9 cellular contexts compared by ENCODE assay signal in the genomic region with DNA sequence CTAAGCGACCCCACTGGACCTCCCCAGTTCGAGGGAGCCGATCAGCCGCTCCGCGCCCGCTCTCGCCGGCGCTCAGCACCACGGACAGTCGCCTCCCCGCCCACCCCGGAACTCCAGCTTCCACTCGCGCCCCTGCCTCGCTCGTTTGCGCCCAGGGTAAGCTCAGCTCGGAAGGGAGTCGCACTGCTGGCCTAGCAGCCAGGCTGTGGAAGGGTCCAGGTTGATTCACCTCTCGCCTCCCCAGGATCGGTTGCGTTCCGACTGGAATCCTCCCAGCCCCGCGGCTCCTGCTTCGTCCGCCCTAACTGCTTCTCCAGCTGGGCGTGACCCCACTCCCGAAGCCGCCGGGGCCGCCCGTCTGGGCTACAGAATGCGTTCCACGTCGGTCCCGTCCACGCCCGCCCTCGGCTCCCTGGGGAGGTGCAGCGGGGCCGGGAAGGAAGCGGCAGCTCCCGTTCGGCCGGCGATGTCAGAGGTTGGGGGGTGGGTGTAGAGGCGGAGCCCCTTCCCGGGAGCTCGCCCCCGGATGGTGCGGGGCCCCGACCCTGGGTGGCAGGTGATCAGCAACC. TPM values are rescaled to one million over a fixed set of nuclear protein-coding genes. Genes with fewer than 3 reads are reported as not detected.
DNase-seq lines count a peak whose midpoint lies in the region; ATAC-seq and TF ChIP-seq lines count a peak whose summit lies in the region.
"Had no signal": no experiment of that assay in that cellular context is flagged by ENCODE, and none has a peak within 500 bp of the region (broad histone marks: within the 10 kb centered on the region; RNA-seq: fewer than 3 reads in every experiment).

No MANE protein-coding gene starts in this region.

- H3K4me1 Mint-ChIP-seq in osteocyte (ENCODE audit: unreplicated experiment), result peaks cover 11% of the 10 kb centered on the region

- DNase-seq in NCI-H2227 (lab: John Stamatoyannopoulos, UW; ENCODE audit: unreplicated experiment) (peak; percentile 64), NCI-H2227 treated with DMSO at 0.1 percent for 48 hours (lab: John Stamatoyannopoulos, UW) (no peak), NCI-H1105 treated with DMSO at 0.1 percent for 48 hours (lab: John Stamatoyannopoulos, UW) (peak; percentile 75), Right ventricle myocardium inferior (ENCODE audit: missing footprints) (peak; percentile 75), osteocyte (ENCODE audit: extremely low spot score, unreplicated experiment) (no peak), medulla oblongata (ENCODE audit: extremely low spot score) (no peak)
- peak; percentile 14 for DNase-seq in activated naive CD4-positive, alpha-beta T cell treated with Interleukin-2 at 50 U/mL for 16 hours

- no peaks in the 10 kb centered on the region for H3K9me3 Mint-ChIP-seq in osteocyte (ENCODE audit: unreplicated experiment)

- no peak for TF ChIP-seq CTCF in osteocyte (IDR thresholded peaks at IDR 0.05)

- H3K36me3 Mint-ChIP-seq in osteocyte (ENCODE audit: unreplicated experiment), result no peaks in the 10 kb centered on the region

- H3K27me3 Mint-ChIP-seq in osteocyte (ENCODE audit: unreplicated experiment), result peaks cover 36% of the 10 kb centered on the region

- no peak overlapping the region for H3K27ac Mint-ChIP-seq in osteocyte (ENCODE audit: unreplicated experiment)
- H3K27ac Mint-ChIP-seq: CD4-positive, alpha-beta T cell had no signal

- H3K4me3 Mint-ChIP-seq in osteocyte (ENCODE audit: unreplicated experiment), result peak overlapping the region; percentile 73

- intact Hi-C loops in Right ventricle myocardium inferior (cut with DNase I), result no loop called here

- peak; percentile 82 for ATAC-seq in Right ventricle myocardium inferior
- ATAC-seq in GM18861 (IDR thresholded peaks at IDR 0.05; ENCODE audit: unreplicated experiment), result no peak

RNA-seq across cellular contexts. Expression of a gene that starts 0.3 kb away (rescaled TPM):
- total RNA-seq in Right ventricle myocardium inferior (1.2 TPM), osteocyte (not detected in 2 replicates)
- total RNA-seq: CD4-positive, alpha-beta T cell had no signal

Comparison
In these comparisons a context has a peak if more than half of its experiments do, and no peak if none do; other contexts are left out.
1. DNase-seq: peak in NCI-H2227 (single experiment), NCI-H1105 treated with DMSO at 0.1 percent for 48 hours (single experiment), activated naive CD4-positive, alpha-beta T cell treated with Interleukin-2 at 50 U/mL for 16 hours (single experiment) and Right ventricle myocardium inferior (single experiment); none in NCI-H2227 treated with DMSO at 0.1 percent for 48 hours (single experiment), osteocyte (single experiment) and medulla oblongata (single experiment).